In the genomic region with DNA sequence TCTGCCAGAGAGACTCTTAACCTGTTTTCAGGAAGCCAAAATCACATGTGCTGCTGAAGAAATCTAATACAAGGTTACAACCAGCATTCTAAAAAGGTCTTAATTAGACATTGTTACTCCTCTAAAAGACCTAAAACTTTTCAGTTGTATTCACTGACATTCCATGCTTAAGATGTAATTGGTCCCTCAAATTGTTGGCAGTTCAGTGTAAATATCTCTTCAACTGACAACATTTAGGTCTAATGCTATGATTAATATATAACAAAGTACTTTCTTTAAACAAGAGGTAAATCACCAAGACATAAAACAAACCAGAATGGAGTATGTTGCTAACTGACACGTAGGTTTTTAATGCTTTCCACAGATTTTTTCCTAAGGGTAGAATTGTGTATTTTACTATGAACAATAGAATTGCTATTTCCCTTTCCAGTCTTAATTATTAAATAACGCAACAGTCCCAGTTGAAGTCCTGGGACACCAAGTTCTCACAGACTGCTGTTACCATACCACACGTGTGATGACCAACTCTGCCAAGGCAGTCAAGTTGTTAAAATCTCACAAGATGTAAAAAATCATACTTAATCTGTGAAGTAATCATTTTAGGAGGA, we compare ENCODE assay signal across 17 cellular contexts. TPM values are rescaled to one million over a fixed set of nuclear protein-coding genes. Genes with fewer than 3 reads are reported as not detected.
DNase-seq lines count a peak whose midpoint lies in the region; ATAC-seq and TF ChIP-seq lines count a peak whose summit lies in the region.
"Had no signal": no experiment of that assay in that cellular context is flagged by ENCODE, and none has a peak within 500 bp of the region (broad histone marks: within the 10 kb centered on the region; RNA-seq: fewer than 3 reads in every experiment).

No MANE protein-coding gene starts in this region.

- H3K27ac Mint-ChIP-seq in CD8-positive, alpha-beta memory T cell = no peak overlapping the region
- H3K27ac Mint-ChIP-seq: activated T-helper 1 cell treated with anti-CD3 and anti-CD28 coated beads, Interleukin-12 subunit alpha, Interleukin-12 subunit beta, Interleukin-2, Interleukin-4 antibody, amounts not matched to agents 30 ng/mL and 10 ng/mL and 1 ng/mL, durations not matched to agents 14 hours and 24 hours and 36 hours; CD14-positive monocyte; nephron progenitor cell; T-helper 1 cell treated with Interleukin-12 subunit alpha and Interleukin-12 subunit beta and Interleukin-4 antibody, amounts not matched to agents 30 μg/mL and 1 μg/mL, for 36 hours had no signal

- no peak for TF ChIP-seq POLR2A in stomach (IDR thresholded peaks at IDR 0.05)

- no peaks in the 10 kb centered on the region for H3K9me3 Mint-ChIP-seq in CD8-positive, alpha-beta memory T cell
- H3K9me3 Mint-ChIP-seq: activated T-helper 1 cell treated with anti-CD3 and anti-CD28 coated beads, Interleukin-12 subunit alpha, Interleukin-12 subunit beta, Interleukin-2, Interleukin-4 antibody, amounts not matched to agents 30 ng/mL and 10 ng/mL and 1 ng/mL, durations not matched to agents 14 hours and 24 hours and 36 hours; nephron progenitor cell; T-helper 1 cell treated with Interleukin-12 subunit alpha and Interleukin-12 subunit beta and Interleukin-4 antibody, amounts not matched to agents 30 μg/mL and 1 μg/mL, for 36 hours had no signal

- POLR2A ChIA-PET in CD8-positive, alpha-beta memory T cell (lab: Charles Lee) = no interaction called here

- H3K27me3 ChIP-seq in ascending aorta (no peaks in the 10 kb centered on the region), hepatocyte (no peaks in the 10 kb centered on the region), stomach (peaks cover 0 to 21% (median 9%) of the 10 kb centered on the region in 3 donors)
- H3K27me3 ChIP-seq in CD8-positive, alpha-beta memory T cell (ENCODE audit: insufficient read depth, low read length, poor library complexity, severe bottlenecking) = peaks cover 26% of the 10 kb centered on the region
- H3K27me3 ChIP-seq: brain microvascular endothelial cell had no signal

- TF ChIP-seq EP300 in stomach (IDR thresholded peaks at IDR 0.05) = no peak

- no peak for TF ChIP-seq CTCF in ascending aorta (IDR thresholded peaks at IDR 0.05)
- TF ChIP-seq CTCF in hepatocyte (IDR thresholded peaks at IDR 0.05; ENCODE audit: poor library complexity) = no peak
- TF ChIP-seq CTCF in stomach (IDR thresholded peaks at IDR 0.05) = no peak

- H3K36me3 ChIP-seq in ascending aorta (no peaks in the 10 kb centered on the region), hepatocyte (replicated peaks; ENCODE audit: insufficient read depth, low read depth) (no peaks in the 10 kb centered on the region), stomach (no peaks in the 10 kb centered on the region)
- no peaks in the 10 kb centered on the region for H3K36me3 ChIP-seq in CD8-positive, alpha-beta memory T cell (ENCODE audit: insufficient read depth, low read length)
- H3K36me3 ChIP-seq: brain microvascular endothelial cell had no signal

- peaks cover 6 to 15% (median 7%) of the 10 kb centered on the region in 3 donors for H3K4me1 Mint-ChIP-seq in CD8-positive, alpha-beta memory T cell

- peaks cover 26 to 65% of the 10 kb centered on the region in 2 donors for H3K27me3 Mint-ChIP-seq in CD8-positive, alpha-beta memory T cell

- intact Hi-C loops in ascending aorta (cut with DNase I) (loop anchor here (5.0 kb wide), 1 partner anchor 132 kb away; no protein-coding TSS in a partner anchor), stomach (cut with DNase I; ENCODE audit: low total_unique reads) (no loop called here)

- peak overlapping the region; percentile 95 for H3K4me2 ChIP-seq in hepatocyte

- H3K9me3 ChIP-seq in ascending aorta (no peaks in the 10 kb centered on the region), hepatocyte (ENCODE audit: low read depth) (no peaks in the 10 kb centered on the region), stomach (no peaks in the 10 kb centered on the region)
- H3K9me3 ChIP-seq in CD8-positive, alpha-beta memory T cell (ENCODE audit: low read length) = no peaks in the 10 kb centered on the region

- no peaks in the 10 kb centered on the region for H4K20me1 ChIP-seq in hepatocyte (ENCODE audit: insufficient read depth, poor library complexity, severe bottlenecking)

- no peak overlapping the region for H3K4me3 Mint-ChIP-seq in CD8-positive, alpha-beta memory T cell
- H3K4me3 Mint-ChIP-seq: activated T-helper 1 cell treated with anti-CD3 and anti-CD28 coated beads, Interleukin-12 subunit alpha, Interleukin-12 subunit beta, Interleukin-2, Interleukin-4 antibody, amounts not matched to agents 30 ng/mL and 10 ng/mL and 1 ng/mL, durations not matched to agents 14 hours and 24 hours and 36 hours; CD14-positive monocyte; nephron progenitor cell; T-helper 1 cell treated with Interleukin-12 subunit alpha and Interleukin-12 subunit beta and Interleukin-4 antibody, amounts not matched to agents 30 μg/mL and 1 μg/mL, for 36 hours had no signal

- H3K4me1 ChIP-seq in ascending aorta (peaks cover 3 to 12% of the 10 kb centered on the region in 2 donors), hepatocyte (ENCODE audit: insufficient read depth) (peaks cover 25% of the 10 kb centered on the region), stomach (peaks cover 21 to 51% (median 43%) of the 10 kb centered on the region in 4 donors)
- peaks cover 4% of the 10 kb centered on the region for H3K4me1 ChIP-seq in CD8-positive, alpha-beta memory T cell (ENCODE audit: insufficient read depth, low read length)

- WGBS in hepatocyte (ENCODE audit: low lambda C conversion rate, missing lambda C conversion rate) = 41% methylated on average over 3 of the region's 3 CpGs
- WGBS in stomach, 5 donors = 51 to 68% (median 57%) methylated on average over 3 of the region's 3 CpGs

- no peaks in the 10 kb centered on the region for H3K9me2 ChIP-seq in hepatocyte (replicated peaks; ENCODE audit: insufficient read depth)

- H3K4me3 ChIP-seq in ascending aorta (peak overlapping the region in 1 of 2 donors; percentile 9), hepatocyte (no peak overlapping the region), stomach (no peak overlapping the region)
- no peak overlapping the region for H3K4me3 ChIP-seq in CD8-positive, alpha-beta memory T cell (ENCODE audit: low read length)

- no peak overlapping the region for H2AFZ ChIP-seq in hepatocyte

- DNase-seq in EL (peak; percentile 55), ascending aorta (ENCODE audit: low spot score in 2 of 2) (peak in 1 of 2 donors; percentile 84), hepatocyte (ENCODE audit: low spot score) (no peak), stomach (no peak), NCI-H187 (lab: John Stamatoyannopoulos, UW) (no peak), NCI-H82 (lab: John Stamatoyannopoulos, UW) (no peak)
- DNase-seq in CD8-positive, alpha-beta memory T cell = no peak
- DNase-seq: activated CD4-positive, alpha-beta T cell treated with anti-CD3 and anti-CD28 coated beads for 4 hours; brain microvascular endothelial cell; MM.1S; nephron progenitor cell; stimulated activated CD4-positive, alpha-beta T cell treated with anti-CD3 and anti-CD28 coated beads, Interleukin-12 subunit alpha, Interleukin-12 subunit beta, amount 100 ng/mL, for 4 hours had no signal

- CTCF ChIA-PET in CD8-positive, alpha-beta memory T cell (lab: Charles Lee) = no interaction called here

- no peak for ATAC-seq in GM21737 (IDR thresholded peaks at IDR 0.05; ENCODE audit: unreplicated experiment)

- no peaks in the 10 kb centered on the region for H3K36me3 Mint-ChIP-seq in CD8-positive, alpha-beta memory T cell

- H3K27ac ChIP-seq in ascending aorta (peak overlapping the region; percentile 94 to 95), hepatocyte (peak overlapping the region; percentile 30), stomach (peak overlapping the region in 3 of 5 donors; percentile 13 to 89 (median 79))
- no peak overlapping the region for H3K27ac ChIP-seq in CD8-positive, alpha-beta memory T cell (ENCODE audit: low read depth, low read length)
- H3K27ac ChIP-seq: brain microvascular endothelial cell, epithelial cell of prostate had no signal

- peaks cover 37% of the 10 kb centered on the region for H3K79me2 ChIP-seq in hepatocyte

RNA-seq across cellular contexts. Expression of a gene that starts 4.2 kb away (rescaled TPM):
- total RNA-seq in ascending aorta (82.8 TPM), hepatocyte (11.0 and 12.8 TPM in 2 replicates), stomach (10 to 100 TPM in 4 of 5 donors, 1 to 10 TPM in 1; 3.5 to 30.3 (median 20.2) TPM)
- polyA plus RNA-seq in hepatocyte (7.0 and 9.2 TPM in 2 replicates), stomach (1 to 10 TPM; 1.6 to 2.2 (median 1.7) TPM)
- under 1 TPM; 0.02 to 0.04 TPM for total RNA-seq in CD8-positive, alpha-beta memory T cell
- polyA plus RNA-seq in CD8-positive, alpha-beta memory T cell = not detected
- polyA plus RNA-seq: CD14-positive monocyte had no signal

Comparison
In these comparisons a context has a peak if more than half of its experiments do, and no peak if none do; other contexts are left out.
1. RNA of a gene that starts 4.2 kb away (total RNA-seq): 82.8 TPM in ascending aorta (single experiment), 3.5 to 30.3 TPM in stomach and 11.0 to 12.8 TPM in hepatocyte; 0.02 to 0.04 TPM in CD8-positive, alpha-beta memory T cell; every median in the first group is over 4 times any median in the second.